In genomic region chr1:225343618-225344017, GRCh38 we compare ENCODE assay signal across 8 cellular contexts.
DNase-seq lines count a peak whose midpoint lies in the region; ATAC-seq and TF ChIP-seq lines count a peak whose summit lies in the region.

No MANE protein-coding gene starts in this region.

- intact Hi-C loops in dorsolateral prefrontal cortex (cut with DNase I) = no loop called here

- no peaks in the 10 kb centered on the region for H3K36me3 ChIP-seq in H7 (replicated peaks; ENCODE audit: control insufficient read depth, insufficient read depth, low read length)

- peak; percentile 51 for DNase-seq in DMS53 (lab: John Stamatoyannopoulos, UW)
- DNase-seq in KBM-7 = peak; percentile 59
- DNase-seq in SKM-1 (lab: John Stamatoyannopoulos, UW; ENCODE audit: unreplicated experiment) = peak; percentile 49
- peak; percentile 25 for DNase-seq in kidney tubule cell (ENCODE audit: low spot score)
- DNase-seq in H7 = no peak
- DNase-seq in germinal center (ENCODE audit: low spot score) = no peak
- DNase-seq in dorsolateral prefrontal cortex = no peak

- no peaks in the 10 kb centered on the region for H3K27me3 ChIP-seq in H7 (ENCODE audit: control insufficient read depth, insufficient read depth, low read length)
- H3K27me3 ChIP-seq in dorsolateral prefrontal cortex = peaks cover 0 to 8% (median 0%) of the 10 kb centered on the region in 45 donors

- no peak for TF ChIP-seq CTCF in dorsolateral prefrontal cortex (IDR thresholded peaks at IDR 0.05 in 54 of 56, conservative IDR thresholded peaks at IDR 0.05 in 2 of 56; ENCODE audit: low read depth in 1 of 56, partially characterized antibody in 56 of 56)

- no peak overlapping the region for H3K27ac ChIP-seq in dorsolateral prefrontal cortex

- in situ Hi-C loops in KBM-7 (cut with MboI; ENCODE audit: low pct_unique_long_range_greater_than_20kb, low sequenced_read_pairs) = no loop called here

- H3K4me3 ChIP-seq in H7 (ENCODE audit: insufficient read depth, low read depth, low read length) = no peak overlapping the region
- no peak overlapping the region for H3K4me3 ChIP-seq in dorsolateral prefrontal cortex

- no peak for ATAC-seq in GM18519 (IDR thresholded peaks at IDR 0.05; ENCODE audit: low FRiP score, unreplicated experiment)

Comparison
In these comparisons a context has a peak if more than half of its experiments do, and no peak if none do; other contexts are left out.
1. DNase-seq: peak in DMS53 (single experiment), KBM-7 (single experiment), SKM-1 (single experiment) and kidney tubule cell (single experiment); none in H7 (single experiment), germinal center (single experiment) and dorsolateral prefrontal cortex (0 of 10).